In the genomic region with DNA sequence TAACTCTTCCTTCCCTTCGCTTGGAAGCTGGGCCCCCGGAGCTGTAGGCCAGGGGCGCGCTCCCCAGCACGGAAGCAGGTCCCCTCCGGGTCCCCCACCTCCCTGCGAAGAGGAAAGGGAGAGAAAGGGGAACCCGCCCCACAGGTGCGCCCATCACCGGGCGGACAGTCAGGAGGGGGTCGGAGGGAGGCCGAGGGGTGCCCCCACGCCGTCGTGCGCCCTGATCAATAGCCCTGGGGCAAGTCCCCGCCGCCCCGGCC, we compare ENCODE assay signal across 9 cellular contexts. TPM values are rescaled to one million over a fixed set of nuclear protein-coding genes. Genes with fewer than 3 reads are reported as not detected.
A peak's percentile ranks its signal among the peaks of the same experiment; 100 is the strongest.
DNase-seq lines count a peak whose midpoint lies in the region; ATAC-seq and TF ChIP-seq lines count a peak whose summit lies in the region.
"Had no signal": no experiment of that assay in that cellular context is flagged by ENCODE, and none has a peak within 500 bp of the region (broad histone marks: within the 10 kb centered on the region; RNA-seq: fewer than 3 reads in every experiment).

No MANE protein-coding gene starts in this region.

- peak overlapping the region; percentile 80 for H3K9ac ChIP-seq in GM23248

- H3F3A ChIP-seq in GM23248 (ENCODE audit: insufficient read depth): 0 out of 2 replicates have a peak, but pooled peaks cover 6% of the 10 kb centered on the region

- H3K36me3 ChIP-seq in GM23248 (ENCODE audit: low read depth) (no peaks in the 10 kb centered on the region), WERI-Rb-1 (peaks cover 3% of the 10 kb centered on the region), spleen (peaks cover 0 to 23% (median 0%) of the 10 kb centered on the region in 6 donors)

- no peak for TF ChIP-seq CTCF in WERI-Rb-1 (IDR thresholded peaks at IDR 0.05; ENCODE audit: low read depth, low read length)
- TF ChIP-seq CTCF in spleen (IDR thresholded peaks at IDR 0.05 in 8 of 11, conservative IDR thresholded peaks at IDR 0.05 in 3 of 11): no peak

- no peaks in the 10 kb centered on the region for H3K9me2 ChIP-seq in GM23248 (ENCODE audit: insufficient read depth)

- ATAC-seq in right cardiac atrium (peak in 1 of 2 donors; percentile 0), GM18873 (IDR thresholded peaks at IDR 0.05; ENCODE audit: low FRiP score, unreplicated experiment) (no peak)

- H3K27me3 ChIP-seq in GM23248 (replicated peaks; ENCODE audit: insufficient read depth) (no peaks in the 10 kb centered on the region), WERI-Rb-1 (ENCODE audit: insufficient read depth, low read depth, severe bottlenecking) (no peaks in the 10 kb centered on the region), right cardiac atrium (ENCODE audit: control insufficient read depth, insufficient read depth) (no peaks in the 10 kb centered on the region), spleen (replicated peaks in 1 of 7) (no peaks in the 10 kb centered on the region)

- in situ Hi-C loops in GM23248 (cut with MboI): no loop called here

- DNase-seq in GM23248: no peak
- no peak for DNase-seq in WERI-Rb-1
- DNase-seq in right cardiac atrium: no peak
- no peak for DNase-seq in spleen
- no peak for DNase-seq in posterior cingulate gyrus
- DNase-seq in RKO (ENCODE audit: low spot score): no peak
- no peak for DNase-seq in 8988T

- peaks cover 38% of the 10 kb centered on the region for H3K79me2 ChIP-seq in GM23248 (ENCODE audit: insufficient read depth)

- H2AFZ ChIP-seq in GM23248: peak overlapping the region; percentile 61

- peak overlapping the region; percentile 92 for H3K4me2 ChIP-seq in GM23248 (ENCODE audit: unreplicated experiment)

- H3K27ac ChIP-seq in GM23248: no peak overlapping the region
- peak overlapping the region; percentile 92 for H3K27ac ChIP-seq in WERI-Rb-1
- peak overlapping the region; percentile 64 for H3K27ac ChIP-seq in right cardiac atrium (ENCODE audit: low read length)
- H3K27ac ChIP-seq in spleen: peak overlapping the region; percentile 92 to 99 (median 96)

- intact Hi-C loops in right cardiac atrium (cut with DNase I) (no loop called here), spleen (cut with DNase I; ENCODE audit: low total_unique reads) (no loop called here), posterior cingulate gyrus (cut with DNase I) (no loop called here)

- H3K9me3 ChIP-seq in GM23248 (ENCODE audit: low read depth): no peaks in the 10 kb centered on the region
- no peaks in the 10 kb centered on the region for H3K9me3 ChIP-seq in WERI-Rb-1 (ENCODE audit: severe bottlenecking)
- no peaks in the 10 kb centered on the region for H3K9me3 ChIP-seq in right cardiac atrium (ENCODE audit: control insufficient read depth, low read length)
- no peaks in the 10 kb centered on the region for H3K9me3 ChIP-seq in spleen

- no peaks in the 10 kb centered on the region for H4K20me1 ChIP-seq in GM23248 (ENCODE audit: insufficient read depth)

- TF ChIP-seq POLR2A in spleen (IDR thresholded peaks at IDR 0.05): no peak

- WGBS in GM23248 (ENCODE audit: low coverage in 1 of 2, low lambda C conversion rate in 2 of 2, missing lambda C conversion rate in 2 of 2), 2 experiments: 0% methylated on average over 20 of the region's 20 CpGs; no CpG with 5 or more reads in 1 of the 2 experiments
- 2% methylated on average over 20 of the region's 20 CpGs for WGBS in right cardiac atrium
- 1 to 4% (median 2%) methylated on average over 6 to 20 of the region's 20 CpGs for WGBS in spleen, 5 donors

- peaks cover 5% of the 10 kb centered on the region for H3K4me1 ChIP-seq in GM23248 (ENCODE audit: insufficient read depth)
- peaks cover 8% of the 10 kb centered on the region for H3K4me1 ChIP-seq in right cardiac atrium (ENCODE audit: control insufficient read depth, insufficient read depth, low read length)
- H3K4me1 ChIP-seq in spleen: peaks cover 20 to 72% (median 57%) of the 10 kb centered on the region in 6 donors

- H3K4me3 ChIP-seq in GM23248: peak overlapping the region; percentile 81
- H3K4me3 ChIP-seq in WERI-Rb-1 (ENCODE audit: low read depth, low read length): peak overlapping the region; percentile 77
- H3K4me3 ChIP-seq in right cardiac atrium (ENCODE audit: low read length): peak overlapping the region; percentile 70
- peak overlapping the region; percentile 65 to 95 (median 82) for H3K4me3 ChIP-seq in spleen

RNA-seq across cellular contexts. Expression of gene AGPAT2, which starts 0.8 kb away (rescaled TPM):
- 50.8 and 58.3 TPM in 2 replicates for total RNA-seq in GM23248 (2014; rRNA removed; shearing (Covaris generic))
- polyA plus RNA-seq in GM23248 (2016; fragmentation: Nextera tagmentation; extraction: Ambion mirVana) (68.7 and 80.3 TPM in 2 replicates), right cardiac atrium (149 TPM), spleen (10 to 100 TPM; 31.9 to 43.8 (median 35.1) TPM)
- total RNA-seq in right cardiac atrium (10 to 100 TPM; 63.0 to 92.0 (median 70.2) TPM), spleen (10 to 100 TPM; 26.9 to 47.7 (median 40.4) TPM)

RNA-seq across cellular contexts. Expression of gene EGFL7, which starts 23.7 kb away (rescaled TPM):
- total RNA-seq in GM23248 (2014; rRNA removed; shearing (Covaris generic)): 13.7 and 15.3 TPM in 2 replicates
- 15.3 and 15.7 TPM in 2 replicates for polyA plus RNA-seq in GM23248 (2016; fragmentation: Nextera tagmentation; extraction: Ambion mirVana)
- 100 to 1,000 TPM in 1 of 4 donors, 10 to 100 TPM in 3; 73.3 to 148 (median 83.0) TPM for total RNA-seq in right cardiac atrium
- 113 TPM for polyA plus RNA-seq in right cardiac atrium
- 100 to 1,000 TPM; 132 to 246 (median 179) TPM for total RNA-seq in spleen
- polyA plus RNA-seq in spleen: 100 to 1,000 TPM; 169 to 522 (median 409) TPM

RNA-seq across cellular contexts. Expression of gene DIPK1B, which starts 25.9 kb away (rescaled TPM):
- not detected in 2 replicates for total RNA-seq in GM23248 (2014; rRNA removed; shearing (Covaris generic))
- 0.15 TPM in 1 of 2 replicates, not detected in the other for polyA plus RNA-seq in GM23248 (2016; fragmentation: Nextera tagmentation; extraction: Ambion mirVana)
- total RNA-seq in right cardiac atrium: 10 to 100 TPM; 34.2 to 40.8 (median 36.4) TPM
- 42.7 TPM for polyA plus RNA-seq in right cardiac atrium
- total RNA-seq in spleen: 10 to 100 TPM in 5 of 7 donors, 1 to 10 TPM in 2; 5.2 to 26.5 (median 13.3) TPM
- polyA plus RNA-seq in spleen: 10 to 100 TPM in 2 of 3 donors, 1 to 10 TPM in 1; 8.2 to 16.8 (median 11.3) TPM
- total RNA-seq: HT-29 had no signal

RNA-seq across cellular contexts. Expression of gene LCN10, which starts 56.3 kb away (rescaled TPM):
- not detected in 2 replicates for total RNA-seq in GM23248 (2014; rRNA removed; shearing (Covaris generic))
- polyA plus RNA-seq in GM23248 (2016; fragmentation: Nextera tagmentation; extraction: Ambion mirVana) (not detected in 2 replicates), right cardiac atrium (14.7 TPM), spleen (10 to 100 TPM; 22.6 to 41.3 (median 24.5) TPM)
- total RNA-seq in right cardiac atrium (10 to 100 TPM in 1 of 4 donors, 1 to 10 TPM in 3; 4.5 to 14.1 (median 7.7) TPM), spleen (10 to 100 TPM in 5 of 7 donors, 1 to 10 TPM in 2; 7.2 to 18.0 (median 12.8) TPM)
- total RNA-seq: HT-29 had no signal
